10 cellular contexts compared by ENCODE assay signal in the genomic region with DNA sequence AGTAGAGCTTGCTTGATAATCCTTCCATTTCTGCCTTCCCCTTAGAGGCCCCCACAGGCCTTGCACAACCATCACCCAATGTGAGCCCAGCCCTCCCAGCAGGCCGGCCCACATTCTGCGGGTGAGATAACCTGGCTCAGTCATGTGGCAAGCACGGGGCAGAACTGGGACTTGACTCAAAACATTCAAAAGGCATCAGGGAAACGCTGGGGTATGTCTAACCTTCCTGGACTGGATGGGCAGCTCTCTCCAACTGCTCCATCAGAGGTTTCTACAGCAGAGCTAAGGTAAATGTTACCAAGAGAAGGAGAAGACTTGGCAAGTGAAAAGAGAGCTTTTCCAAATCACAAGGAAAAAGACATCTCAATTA. TPM values are rescaled to one million over a fixed set of nuclear protein-coding genes. Genes with fewer than 3 reads are reported as not detected.
DNase-seq lines count a peak whose midpoint lies in the region; ATAC-seq and TF ChIP-seq lines count a peak whose summit lies in the region.
"Had no signal": no experiment of that assay in that cellular context is flagged by ENCODE, and none has a peak within 500 bp of the region (broad histone marks: within the 10 kb centered on the region; RNA-seq: fewer than 3 reads in every experiment).

No MANE protein-coding gene starts in this region.

- intact Hi-C loops in adrenal gland (cut with DNase I), result no loop called here
- intact Hi-C loops in prostate gland (cut with DNase I), result no loop called here

- peak; percentile 34 to 42 for ATAC-seq in activated CD4-positive, CD25-positive, alpha-beta regulatory T cell treated with anti-CD3 and anti-CD28 coated beads, Interleukin-2, amount 50 U/mL, for 24 hours

- H3K27me3 ChIP-seq in adrenal gland (no peaks in the 10 kb centered on the region), prostate gland (replicated peaks; ENCODE audit: insufficient read depth) (no peaks in the 10 kb centered on the region)

- H3K27ac ChIP-seq in adrenal gland, result peak overlapping the region in 4 of 5 donors; percentile 26 to 75 (median 56)
- no peak overlapping the region for H3K27ac ChIP-seq in prostate gland
- H3K27ac ChIP-seq: C4-2B had no signal

- no peak overlapping the region for H3K4me3 ChIP-seq in adrenal gland
- H3K4me3 ChIP-seq in prostate gland, result no peak overlapping the region

- TF ChIP-seq POLR2A in adrenal gland (IDR thresholded peaks at IDR 0.05) (peak in 1 of 2 donors; percentile 70), prostate gland (IDR thresholded peaks at IDR 0.05) (no peak)

- no peaks in the 10 kb centered on the region for H3K9me3 ChIP-seq in adrenal gland (replicated peaks in 1 of 3)
- no peaks in the 10 kb centered on the region for H3K9me3 ChIP-seq in prostate gland

- 0 to 3% (median 0%) methylated on average over 4 of the region's 4 CpGs for WGBS in adrenal gland, 4 donors
- 6% methylated on average over 4 of the region's 4 CpGs for WGBS in prostate gland

- DNase-seq in activated CD4-positive, CD25-positive, alpha-beta regulatory T cell treated with anti-CD3 and anti-CD28 coated beads, Interleukin-2, amount 50 U/mL, for 72 hours, result no peak
- DNase-seq in NOMO-1 treated with DMSO at 0.1 percent for 48 hours (lab: John Stamatoyannopoulos, UW; ENCODE audit: unreplicated experiment) (peak; percentile 92), adrenal gland (peak; percentile 54 to 89 (median 85)), iris pigment epithelial cell (ENCODE audit: low read depth) (peak; percentile 98), prostate gland (ENCODE audit: low spot score) (no peak), NCI-H146 (lab: John Stamatoyannopoulos, UW) (no peak)
- peak; percentile 27 for DNase-seq in stimulated activated CD8-positive, alpha-beta memory T cell treated with anti-CD3 and anti-CD28 coated beads, Interleukin-7, amount 100 ng/mL, for 24 hours (ENCODE audit: low read depth)

- H3K4me1 ChIP-seq in adrenal gland (replicated peaks in 1 of 2) (peaks cover 14 to 57% of the 10 kb centered on the region in 2 donors), prostate gland (replicated peaks) (peaks cover 6% of the 10 kb centered on the region)

- H3K36me3 ChIP-seq in adrenal gland (replicated peaks in 1 of 2) (no peaks in the 10 kb centered on the region), prostate gland (no peaks in the 10 kb centered on the region)

- TF ChIP-seq CTCF in adrenal gland (IDR thresholded peaks at IDR 0.05) (no peak), prostate gland (IDR thresholded peaks at IDR 0.05) (no peak)

RNA-seq across cellular contexts. Expression of a gene that starts 24.8 kb away (rescaled TPM):
- total RNA-seq in adrenal gland, result 10 to 100 TPM in 7 of 8 donors, 1 to 10 TPM in 1; 9.7 to 46.7 (median 29.2) TPM
- 10 to 100 TPM; 28.9 to 59.0 (median 32.6) TPM for polyA plus RNA-seq in adrenal gland
- total RNA-seq in prostate gland, result 10 to 100 TPM; 18.4 to 30.4 TPM

RNA-seq across cellular contexts. Expression of a gene that starts 49.0 kb away (rescaled TPM):
- total RNA-seq in adrenal gland (under 1 TPM in 1 of 8 donors, not detected in 7; 0.41 TPM), prostate gland (10 to 100 TPM in 1 of 2 donors, under 1 TPM in 1; 0.91 to 10.1 TPM)
- polyA plus RNA-seq in adrenal gland, result under 1 TPM in 2 of 3 donors, not detected in 1; 0.07 to 0.11 TPM
- total RNA-seq: subcutaneous adipose tissue had no signal

RNA-seq across cellular contexts. Expression of a gene that starts 49.2 kb away (rescaled TPM):
- total RNA-seq in adrenal gland, result 1 to 10 TPM; 3.4 to 9.3 (median 5.6) TPM
- 10 to 100 TPM in 1 of 3 donors, 1 to 10 TPM in 2; 4.8 to 12.1 (median 5.9) TPM for polyA plus RNA-seq in adrenal gland
- total RNA-seq in prostate gland, result 10 to 100 TPM in 1 of 2 donors, 1 to 10 TPM in 1; 8.0 to 13.7 TPM

Comparison
In these comparisons a context has a peak if more than half of its experiments do, and no peak if none do; other contexts are left out.
1. DNase-seq: peak in NOMO-1 treated with DMSO at 0.1 percent for 48 hours (single experiment), adrenal gland (7 of 7), iris pigment epithelial cell (single experiment) and stimulated activated CD8-positive, alpha-beta memory T cell treated with anti-CD3 and anti-CD28 coated beads, Interleukin-7, amount 100 ng/mL, for 24 hours (single experiment); none in activated CD4-positive, CD25-positive, alpha-beta regulatory T cell treated with anti-CD3 and anti-CD28 coated beads, Interleukin-2, amount 50 U/mL, for 72 hours (single experiment), prostate gland (single experiment) and NCI-H146 (single experiment).
2. H3K27ac ChIP-seq: peak in adrenal gland (4 of 5); none in prostate gland (0 of 2).